In genomic region chr1:3530931-3531818, GRCh38 we compare ENCODE assay signal across 8 cellular contexts.
DNase-seq lines count a peak whose midpoint lies in the region; ATAC-seq, FAIRE-seq and TF ChIP-seq lines count a peak whose summit lies in the region.

No MANE protein-coding gene starts in this region.

- H3K9me3 ChIP-seq in DOHH2 (ENCODE audit: control insufficient read depth, insufficient read depth, low read length) (no peaks in the 10 kb centered on the region), endodermal cell (ENCODE audit: control insufficient read depth, low read length) (no peaks in the 10 kb centered on the region)

- no peaks in the 10 kb centered on the region; the same call in 1 of the 2 replicates for H3K4me1 ChIP-seq in DOHH2 (ENCODE audit: control insufficient read depth, low read length)
- H3K4me1 ChIP-seq in endodermal cell (ENCODE audit: control insufficient read depth, insufficient read depth, low read length), result peaks cover 13% of the 10 kb centered on the region

- no peaks in the 10 kb centered on the region for H3F3A ChIP-seq in DOHH2 (ENCODE audit: control insufficient read depth, insufficient read depth)

- H3K27me3 ChIP-seq in DOHH2 (ENCODE audit: control insufficient read depth, low read length) (peaks cover 4% of the 10 kb centered on the region; the same call in 1 of the 2 replicates), endodermal cell (ENCODE audit: control insufficient read depth, insufficient read depth, low read length, poor library complexity, severe bottlenecking) (no peaks in the 10 kb centered on the region)

- peak overlapping the region; percentile 74 for H3K9ac ChIP-seq in endodermal cell (ENCODE audit: extremely low read depth, low read length, poor library complexity, severe bottlenecking)

- peak overlapping the region; percentile 88 for H3K27ac Mint-ChIP-seq in endodermal cell

- no peaks in the 10 kb centered on the region for H4K20me1 ChIP-seq in DOHH2 (ENCODE audit: control insufficient read depth, insufficient read depth, low read depth, low read length)

- H3K27me3 Mint-ChIP-seq in endodermal cell (ENCODE audit: insufficient read depth), result no peaks in the 10 kb centered on the region

- no peaks in the 10 kb centered on the region for H3K36me3 ChIP-seq in DOHH2 (ENCODE audit: control insufficient read depth, low read length)
- H3K36me3 ChIP-seq in endodermal cell (ENCODE audit: control insufficient read depth, insufficient read depth, low read length), result no peaks in the 10 kb centered on the region

- DNase-seq in NCI-H345 (lab: John Stamatoyannopoulos, UW) (peak; percentile 86), endodermal cell (peak; percentile 97), mucosa of gallbladder (ENCODE audit: low spot score) (peak; percentile 86), GM19239 (ENCODE audit: insufficient read length, low spot score) (no peak)
- DNase-seq in activated CD8-positive, alpha-beta memory T cell treated with anti-CD3 and anti-CD28 coated beads for 4 hours (ENCODE audit: low read depth in 2 of 2), result peak; percentile 41 to 44
- DNase-seq in stimulated activated CD8-positive, alpha-beta memory T cell treated with anti-CD3 and anti-CD28 coated beads, Interleukin-2, amount 100 ng/mL, for 1 hour (ENCODE audit: low read depth in 2 of 2), result peak; percentile 46 to 63

- H3K4me3 Mint-ChIP-seq in endodermal cell, result peak overlapping the region; percentile 73

- TF ChIP-seq CTCF in DOHH2 (IDR thresholded peaks at IDR 0.05; ENCODE audit: low read depth, low read length, poor library complexity, severe bottlenecking) (no peak), endodermal cell (conservative IDR thresholded peaks at IDR 0.05) (no peak)

- H3K36me3 Mint-ChIP-seq in endodermal cell (ENCODE audit: low read depth), result peaks cover 2% of the 10 kb centered on the region

- H3K79me2 ChIP-seq in DOHH2 (ENCODE audit: control insufficient read depth, low read length), result no peaks in the 10 kb centered on the region

- peak overlapping the region; percentile 37; the same call in 1 of the 2 replicates for H3K4me3 ChIP-seq in DOHH2 (ENCODE audit: low read length)
- H3K4me3 ChIP-seq in endodermal cell (ENCODE audit: low read length), result peak overlapping the region; percentile 88

- peaks cover 17% of the 10 kb centered on the region for H3K4me1 Mint-ChIP-seq in endodermal cell

- peak overlapping the region; percentile 43 for H3K4me2 ChIP-seq in DOHH2 (ENCODE audit: low read length)

- H3K9me3 Mint-ChIP-seq in endodermal cell, result no peaks in the 10 kb centered on the region

- H3K27ac ChIP-seq in DOHH2 (ENCODE audit: low read depth, low read length) (no peak overlapping the region), endodermal cell (ENCODE audit: low read depth, low read length) (no peak overlapping the region)

- no peak for ATAC-seq in GM18858 (IDR thresholded peaks at IDR 0.05; ENCODE audit: unreplicated experiment)

- no peak for FAIRE-seq in GM19239 (lab: Jason Lieb, UNC)

- 1 to 3% methylated on average over 23 to 95 of the region's 96 CpGs for WGBS in endodermal cell (ENCODE audit: insufficient coverage in 1 of 2, insufficient read length in 1 of 2), 2 experiments

- H3K9me2 ChIP-seq in DOHH2 (replicated peaks; ENCODE audit: control insufficient read depth, low read length), result no peaks in the 10 kb centered on the region
